In the genomic region with DNA sequence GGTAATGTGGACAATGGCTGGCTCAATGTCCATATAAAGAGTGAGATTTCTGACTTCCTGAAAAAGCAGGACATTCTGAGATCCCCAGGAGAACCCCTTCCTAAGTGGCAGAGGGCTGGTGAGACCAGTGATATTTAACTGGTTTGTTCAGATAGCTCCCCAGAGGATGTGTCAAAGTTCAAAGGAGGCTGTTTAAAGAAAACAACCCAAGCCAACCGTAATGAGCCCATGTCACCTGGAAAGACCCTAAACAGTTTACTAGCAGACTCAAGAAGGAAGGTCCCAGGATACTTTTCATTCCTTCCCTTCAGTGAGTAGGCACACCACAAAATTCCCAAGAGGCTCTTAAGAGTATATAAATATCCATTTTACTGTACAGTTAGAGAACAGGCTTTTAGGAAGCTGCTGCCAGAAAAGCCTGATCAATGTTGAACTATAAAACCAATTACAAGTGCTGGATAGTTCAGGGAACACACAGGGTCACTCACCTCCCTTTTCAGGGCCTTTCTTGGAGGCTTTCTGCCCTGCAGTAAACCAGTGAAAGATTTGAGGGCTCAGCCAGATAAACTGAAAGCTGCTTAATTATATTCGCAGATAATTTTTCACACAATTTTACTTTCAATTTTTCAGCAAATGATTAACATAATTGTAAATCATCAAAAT, we compare ENCODE assay signal across 1 cellular context.
TF ChIP-seq lines count a peak whose summit lies in the region.

No MANE protein-coding gene starts in this region.

TF ChIP-seq in GM23338, 12 proteins besides CTCF, POLR2A, EP300 and RAD21 (continued from another document):
- TF ChIP-seq, protein P1, sequence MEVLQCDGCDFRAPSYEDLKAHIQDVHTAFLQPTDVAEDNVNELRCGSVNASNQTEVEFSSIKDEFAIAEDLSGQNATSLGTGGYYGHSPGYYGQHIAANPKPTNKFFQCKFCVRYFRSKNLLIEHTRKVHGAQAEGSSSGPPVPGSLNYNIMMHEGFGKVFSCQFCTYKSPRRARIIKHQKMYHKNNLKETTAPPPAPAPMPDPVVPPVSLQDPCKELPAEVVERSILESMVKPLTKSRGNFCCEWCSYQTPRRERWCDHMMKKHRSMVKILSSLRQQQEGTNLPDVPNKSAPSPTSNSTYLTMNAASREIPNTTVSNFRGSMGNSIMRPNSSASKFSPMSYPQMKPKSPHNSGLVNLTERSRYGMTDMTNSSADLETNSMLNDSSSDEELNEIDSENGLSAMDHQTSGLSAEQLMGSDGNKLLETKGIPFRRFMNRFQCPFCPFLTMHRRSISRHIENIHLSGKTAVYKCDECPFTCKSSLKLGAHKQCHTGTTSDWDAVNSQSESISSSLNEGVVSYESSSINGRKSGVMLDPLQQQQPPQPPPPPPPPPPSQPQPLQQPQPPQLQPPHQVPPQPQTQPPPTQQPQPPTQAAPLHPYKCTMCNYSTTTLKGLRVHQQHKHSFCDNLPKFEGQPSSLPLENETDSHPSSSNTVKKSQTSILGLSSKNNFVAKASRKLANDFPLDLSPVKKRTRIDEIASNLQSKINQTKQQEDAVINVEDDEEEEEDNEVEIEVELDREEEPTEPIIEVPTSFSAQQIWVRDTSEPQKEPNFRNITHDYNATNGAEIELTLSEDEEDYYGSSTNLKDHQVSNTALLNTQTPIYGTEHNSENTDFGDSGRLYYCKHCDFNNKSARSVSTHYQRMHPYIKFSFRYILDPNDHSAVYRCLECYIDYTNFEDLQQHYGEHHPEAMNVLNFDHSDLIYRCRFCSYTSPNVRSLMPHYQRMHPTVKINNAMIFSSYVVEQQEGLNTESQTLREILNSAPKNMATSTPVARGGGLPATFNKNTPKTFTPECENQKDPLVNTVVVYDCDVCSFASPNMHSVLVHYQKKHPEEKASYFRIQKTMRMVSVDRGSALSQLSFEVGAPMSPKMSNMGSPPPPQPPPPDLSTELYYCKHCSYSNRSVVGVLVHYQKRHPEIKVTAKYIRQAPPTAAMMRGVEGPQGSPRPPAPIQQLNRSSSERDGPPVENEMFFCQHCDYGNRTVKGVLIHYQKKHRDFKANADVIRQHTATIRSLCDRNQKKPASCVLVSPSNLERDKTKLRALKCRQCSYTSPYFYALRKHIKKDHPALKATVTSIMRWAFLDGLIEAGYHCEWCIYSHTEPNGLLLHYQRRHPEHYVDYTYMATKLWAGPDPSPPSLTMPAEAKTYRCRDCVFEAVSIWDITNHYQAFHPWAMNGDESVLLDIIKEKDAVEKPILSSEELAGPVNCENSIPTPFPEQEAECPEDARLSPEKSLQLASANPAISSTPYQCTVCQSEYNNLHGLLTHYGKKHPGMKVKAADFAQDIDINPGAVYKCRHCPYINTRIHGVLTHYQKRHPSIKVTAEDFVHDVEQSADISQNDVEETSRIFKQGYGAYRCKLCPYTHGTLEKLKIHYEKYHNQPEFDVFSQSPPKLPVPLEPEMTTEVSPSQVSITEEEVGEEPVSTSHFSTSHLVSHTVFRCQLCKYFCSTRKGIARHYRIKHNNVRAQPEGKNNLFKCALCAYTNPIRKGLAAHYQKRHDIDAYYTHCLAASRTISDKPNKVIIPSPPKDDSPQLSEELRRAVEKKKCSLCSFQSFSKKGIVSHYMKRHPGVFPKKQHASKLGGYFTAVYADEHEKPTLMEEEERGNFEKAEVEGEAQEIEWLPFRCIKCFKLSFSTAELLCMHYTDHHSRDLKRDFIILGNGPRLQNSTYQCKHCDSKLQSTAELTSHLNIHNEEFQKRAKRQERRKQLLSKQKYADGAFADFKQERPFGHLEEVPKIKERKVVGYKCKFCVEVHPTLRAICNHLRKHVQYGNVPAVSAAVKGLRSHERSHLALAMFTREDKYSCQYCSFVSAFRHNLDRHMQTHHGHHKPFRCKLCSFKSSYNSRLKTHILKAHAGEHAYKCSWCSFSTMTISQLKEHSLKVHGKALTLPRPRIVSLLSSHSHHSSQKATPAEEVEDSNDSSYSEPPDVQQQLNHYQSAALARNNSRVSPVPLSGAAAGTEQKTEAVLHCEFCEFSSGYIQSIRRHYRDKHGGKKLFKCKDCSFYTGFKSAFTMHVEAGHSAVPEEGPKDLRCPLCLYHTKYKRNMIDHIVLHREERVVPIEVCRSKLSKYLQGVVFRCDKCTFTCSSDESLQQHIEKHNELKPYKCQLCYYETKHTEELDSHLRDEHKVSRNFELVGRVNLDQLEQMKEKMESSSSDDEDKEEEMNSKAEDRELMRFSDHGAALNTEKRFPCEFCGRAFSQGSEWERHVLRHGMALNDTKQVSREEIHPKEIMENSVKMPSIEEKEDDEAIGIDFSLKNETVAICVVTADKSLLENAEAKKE (CRISPR knock-in tag; IDR thresholded peaks at IDR 0.05): no peak
- TF ChIP-seq, protein P2, sequence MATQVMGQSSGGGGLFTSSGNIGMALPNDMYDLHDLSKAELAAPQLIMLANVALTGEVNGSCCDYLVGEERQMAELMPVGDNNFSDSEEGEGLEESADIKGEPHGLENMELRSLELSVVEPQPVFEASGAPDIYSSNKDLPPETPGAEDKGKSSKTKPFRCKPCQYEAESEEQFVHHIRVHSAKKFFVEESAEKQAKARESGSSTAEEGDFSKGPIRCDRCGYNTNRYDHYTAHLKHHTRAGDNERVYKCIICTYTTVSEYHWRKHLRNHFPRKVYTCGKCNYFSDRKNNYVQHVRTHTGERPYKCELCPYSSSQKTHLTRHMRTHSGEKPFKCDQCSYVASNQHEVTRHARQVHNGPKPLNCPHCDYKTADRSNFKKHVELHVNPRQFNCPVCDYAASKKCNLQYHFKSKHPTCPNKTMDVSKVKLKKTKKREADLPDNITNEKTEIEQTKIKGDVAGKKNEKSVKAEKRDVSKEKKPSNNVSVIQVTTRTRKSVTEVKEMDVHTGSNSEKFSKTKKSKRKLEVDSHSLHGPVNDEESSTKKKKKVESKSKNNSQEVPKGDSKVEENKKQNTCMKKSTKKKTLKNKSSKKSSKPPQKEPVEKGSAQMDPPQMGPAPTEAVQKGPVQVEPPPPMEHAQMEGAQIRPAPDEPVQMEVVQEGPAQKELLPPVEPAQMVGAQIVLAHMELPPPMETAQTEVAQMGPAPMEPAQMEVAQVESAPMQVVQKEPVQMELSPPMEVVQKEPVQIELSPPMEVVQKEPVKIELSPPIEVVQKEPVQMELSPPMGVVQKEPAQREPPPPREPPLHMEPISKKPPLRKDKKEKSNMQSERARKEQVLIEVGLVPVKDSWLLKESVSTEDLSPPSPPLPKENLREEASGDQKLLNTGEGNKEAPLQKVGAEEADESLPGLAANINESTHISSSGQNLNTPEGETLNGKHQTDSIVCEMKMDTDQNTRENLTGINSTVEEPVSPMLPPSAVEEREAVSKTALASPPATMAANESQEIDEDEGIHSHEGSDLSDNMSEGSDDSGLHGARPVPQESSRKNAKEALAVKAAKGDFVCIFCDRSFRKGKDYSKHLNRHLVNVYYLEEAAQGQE (IDR thresholded peaks at IDR 0.05; ENCODE audit: unreplicated experiment): no peak
